In genomic region chr19:39007096-39007495, GRCh38 we compare ENCODE assay signal across 13 cellular contexts. TPM values are rescaled to one million over a fixed set of nuclear protein-coding genes. Genes with fewer than 3 reads are reported as not detected.
"Had no signal": no experiment of that assay in that cellular context is flagged by ENCODE, and none has a peak within 500 bp of the region (broad histone marks: within the 10 kb centered on the region; RNA-seq: fewer than 3 reads in every experiment).

No MANE protein-coding gene starts in this region.

- H3K4me3 ChIP-seq: esophagus squamous epithelium, lung had no signal

- H3K4me1 ChIP-seq: esophagus squamous epithelium had no signal

- H3K27ac Mint-ChIP-seq: activated naive CD8-positive, alpha-beta T cell had no signal

- H3K4me1 Mint-ChIP-seq: nephron had no signal

- DNase-seq: activated CD4-positive, alpha-beta T cell treated with anti-CD3 and anti-CD28 coated beads, Interleukin-2, amount 50 U/mL, for 4 hours; activated gamma-delta T cell; effector CD4-positive, alpha-beta T cell; esophagus squamous epithelium; left colon; midbrain; stimulated activated naive CD4-positive, alpha-beta T cell; WERI-Rb-1 had no signal

- H3K4me3 Mint-ChIP-seq: activated naive CD8-positive, alpha-beta T cell; nephron had no signal

- ATAC-seq: left colon had no signal

- H3K36me3 ChIP-seq: esophagus squamous epithelium, WERI-Rb-1 had no signal

- H3K27ac ChIP-seq: esophagus squamous epithelium, WERI-Rb-1 had no signal

- H3K9me3 ChIP-seq: esophagus squamous epithelium had no signal

- H3K36me3 Mint-ChIP-seq: activated naive CD8-positive, alpha-beta T cell had no signal

RNA-seq across cellular contexts. Expression of gene FBXO17, which starts 31.6 kb away (rescaled TPM):
- total RNA-seq: activated CD8-positive, alpha-beta memory T cell treated with anti-CD3 and anti-CD28 coated beads for 36 hours; T-helper 2 cell treated with Interferon-gamma antibody and Interleukin-4, amounts not matched to agents 100 ng/mL and 5 ng/mL, for 36 hours had no signal
